In genomic region chrX:80573275-80573674, GRCh38 we compare ENCODE assay signal across 27 cellular contexts.
"Had no signal": no experiment of that assay in that cellular context is flagged by ENCODE, and none has a peak within 500 bp of the region (broad histone marks: within the 10 kb centered on the region; RNA-seq: fewer than 3 reads in every experiment).

No MANE protein-coding gene starts in this region.

- H3K9me3 Mint-ChIP-seq: stimulated activated memory B cell treated with anti-CD40 and anti-IgM and Interleukin-4, amounts not matched to agents 10 μg/mL and 1 μg/mL and 100 μg/mL, for 72 hours; type B pancreatic cell had no signal

- H3K4me1 ChIP-seq: stomach, suprapubic skin, testis, thyroid gland, tibial artery, transverse colon, upper lobe of left lung, upper lobe of right lung, uterus, vagina had no signal

- H3K36me3 ChIP-seq: stomach, suprapubic skin, thoracic aorta, thyroid gland, tibial artery, tibial nerve, transverse colon, upper lobe of left lung, upper lobe of right lung, uterus, vagina had no signal

- H3K9me3 ChIP-seq: stomach, suprapubic skin, testis, thoracic aorta, thyroid gland, tibial artery, tibial nerve, transverse colon, upper lobe of left lung, upper lobe of right lung, uterus, vagina had no signal

- H3K27me3 Mint-ChIP-seq: stimulated activated memory B cell treated with anti-CD40 and anti-IgM and Interleukin-4, amounts not matched to agents 10 μg/mL and 1 μg/mL and 100 μg/mL, for 72 hours; stimulated activated naive B cell treated with anti-CD40 and anti-IgM and Interleukin-4, amounts not matched to agents 10 μg/mL and 1 μg/mL and 100 μg/mL, for 72 hours; stimulated activated naive CD8-positive, alpha-beta T cell treated with anti-CD3 and anti-CD28 coated beads, Interleukin-15, Interleukin-2, amounts not matched to agents 100 ng/mL and 50 ng/mL, for 24 hours; type B pancreatic cell had no signal

- H3K36me3 Mint-ChIP-seq: stimulated activated effector memory CD8-positive, alpha-beta T cell treated with anti-CD3 and anti-CD28 coated beads, Interleukin-12 subunit alpha, Interleukin-12 subunit beta, amount 100 ng/mL, for 72 hours; stimulated activated memory B cell treated with anti-CD40 and anti-IgM and Interleukin-4, amounts not matched to agents 10 μg/mL and 1 μg/mL and 100 μg/mL, for 72 hours; stimulated activated naive B cell treated with anti-CD40 and anti-IgM and Interleukin-4, amounts not matched to agents 10 μg/mL and 1 μg/mL and 100 μg/mL, for 72 hours; type B pancreatic cell had no signal

- ATAC-seq: stimulated activated effector memory CD8-positive, alpha-beta T cell treated with anti-CD3 and anti-CD28 coated beads, Interleukin-12 subunit alpha, Interleukin-12 subunit beta, amount 100 ng/mL, for 72 hours; stimulated activated memory B cell treated with anti-CD40 and anti-IgM and Interleukin-4, amounts not matched to agents 10 μg/mL and 1 μg/mL and 100 μg/mL, for 72 hours; stimulated activated naive B cell treated with anti-CD40 and anti-IgM and Interleukin-4, amounts not matched to agents 10 μg/mL and 1 μg/mL and 100 μg/mL, for 72 hours; stimulated activated naive CD8-positive, alpha-beta T cell treated with anti-CD3 and anti-CD28 coated beads, Interleukin-15, Interleukin-2, amounts not matched to agents 100 U/mL and 50 U/mL, for 24 hours; upper lobe of right lung had no signal

- H3K4me3 ChIP-seq: stomach, suprapubic skin, testis, thoracic aorta, thyroid gland, tibial artery, tibial nerve, transverse colon, upper lobe of left lung, upper lobe of right lung, uterus, vagina had no signal

- DNase-seq: stimulated activated CD4-positive, alpha-beta T cell treated with anti-CD3 and anti-CD28 coated beads, Interleukin-2, amount 100 ng/mL, for 48 hours; stimulated activated CD4-positive, alpha-beta T cell treated with anti-CD3 and anti-CD28 coated beads, Interleukin-4, amount 100 ng/mL, for 1 hour; stimulated activated CD4-positive, alpha-beta T cell treated with anti-CD3 and anti-CD28 coated beads, Interleukin-4, amount 100 ng/mL, for 24 hours; stimulated activated CD4-positive, alpha-beta T cell treated with anti-CD3 and anti-CD28 coated beads, Interleukin-4, amount 100 ng/mL, for 4 hours; stimulated activated CD8-positive, alpha-beta memory T cell treated with anti-CD3 and anti-CD28 coated beads, Interleukin-4, amount 100 ng/mL, for 48 hours; stimulated activated naive B cell treated with anti-CD40 and anti-IgM and Interleukin-4, amounts not matched to agents 10 μg/mL and 1 μg/mL and 100 μg/mL, for 72 hours; stimulated activated naive CD4-positive, alpha-beta T cell; stimulated activated naive CD4-positive, alpha-beta T cell treated with Interleukin-2 at 50 U/mL for 16 hours; stimulated activated naive CD8-positive, alpha-beta T cell treated with anti-CD3 and anti-CD28 coated beads, Interleukin-15, Interleukin-2, amounts not matched to agents 100 U/mL and 50 U/mL, for 24 hours; stomach; substantia nigra; testis; thyroid gland; tibial artery; transverse colon; trophoblast cell; upper lobe of right lung; uterus had no signal

- H3K4me3 Mint-ChIP-seq: stimulated activated effector memory CD8-positive, alpha-beta T cell treated with anti-CD3 and anti-CD28 coated beads, Interleukin-12 subunit alpha, Interleukin-12 subunit beta, amount 100 ng/mL, for 72 hours; stimulated activated memory B cell treated with anti-CD40 and anti-IgM and Interleukin-4, amounts not matched to agents 10 μg/mL and 1 μg/mL and 100 μg/mL, for 72 hours; stimulated activated naive B cell treated with anti-CD40 and anti-IgM and Interleukin-4, amounts not matched to agents 10 μg/mL and 1 μg/mL and 100 μg/mL, for 72 hours; stimulated activated naive CD8-positive, alpha-beta T cell treated with anti-CD3 and anti-CD28 coated beads, Interleukin-15, Interleukin-2, amounts not matched to agents 100 ng/mL and 50 ng/mL, for 24 hours; type B pancreatic cell had no signal

- H3K27ac Mint-ChIP-seq: stimulated activated effector memory CD8-positive, alpha-beta T cell treated with anti-CD3 and anti-CD28 coated beads, Interleukin-12 subunit alpha, Interleukin-12 subunit beta, amount 100 ng/mL, for 72 hours; stimulated activated memory B cell treated with anti-CD40 and anti-IgM and Interleukin-4, amounts not matched to agents 10 μg/mL and 1 μg/mL and 100 μg/mL, for 72 hours; stimulated activated naive B cell treated with anti-CD40 and anti-IgM and Interleukin-4, amounts not matched to agents 10 μg/mL and 1 μg/mL and 100 μg/mL, for 72 hours; stimulated activated naive CD8-positive, alpha-beta T cell treated with anti-CD3 and anti-CD28 coated beads, Interleukin-15, Interleukin-2, amounts not matched to agents 100 ng/mL and 50 ng/mL, for 24 hours; type B pancreatic cell had no signal

- H3K27ac ChIP-seq: stomach, suprapubic skin, testis, thoracic aorta, thyroid gland, tibial artery, tibial nerve, transverse colon, upper lobe of left lung, upper lobe of right lung, uterus, vagina had no signal

- H3K4me1 Mint-ChIP-seq: stimulated activated effector memory CD8-positive, alpha-beta T cell treated with anti-CD3 and anti-CD28 coated beads, Interleukin-12 subunit alpha, Interleukin-12 subunit beta, amount 100 ng/mL, for 72 hours; stimulated activated memory B cell treated with anti-CD40 and anti-IgM and Interleukin-4, amounts not matched to agents 10 μg/mL and 1 μg/mL and 100 μg/mL, for 72 hours; stimulated activated naive B cell treated with anti-CD40 and anti-IgM and Interleukin-4, amounts not matched to agents 10 μg/mL and 1 μg/mL and 100 μg/mL, for 72 hours had no signal
